In the genomic region with DNA sequence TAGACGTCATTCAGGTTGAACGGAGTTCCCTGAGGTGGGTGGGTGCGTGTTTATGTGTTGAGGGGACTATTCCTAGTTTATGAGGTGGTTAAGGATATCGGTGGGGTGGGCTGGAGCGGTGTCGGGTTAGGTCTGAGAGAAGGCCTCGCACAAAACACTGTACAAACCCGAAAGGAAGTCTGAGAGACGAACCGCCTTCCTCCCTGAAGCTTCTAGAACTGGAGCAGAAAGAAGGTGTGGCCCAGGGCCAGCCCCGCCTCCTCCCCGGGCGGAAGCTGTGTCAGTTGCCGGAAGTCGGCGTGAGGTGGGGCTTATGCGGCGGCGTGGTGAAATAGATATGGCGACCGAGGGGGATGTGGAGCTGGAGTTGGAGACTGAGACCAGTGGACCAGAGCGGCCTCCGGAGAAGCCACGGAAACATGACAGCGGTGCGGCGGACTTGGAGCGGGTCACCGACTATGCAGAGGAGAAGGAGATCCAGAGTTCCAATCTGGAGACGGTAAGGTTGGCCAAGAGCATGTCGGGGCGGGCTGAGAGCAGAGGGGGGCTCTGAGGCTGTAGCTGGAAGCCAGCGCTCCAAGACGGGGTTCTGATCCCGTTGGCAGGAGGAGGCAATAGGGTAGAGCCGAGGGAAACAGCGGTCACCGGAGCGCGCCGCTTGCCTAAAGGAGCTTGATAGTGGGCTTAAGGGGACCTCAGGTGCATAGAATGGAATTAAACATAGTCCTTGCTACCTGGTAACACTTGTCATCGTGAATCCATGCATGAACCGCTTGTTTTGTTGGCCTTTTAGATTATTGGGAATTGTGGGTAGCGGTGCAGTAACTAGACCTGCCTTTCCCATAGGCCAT, we compare ENCODE assay signal across 1 cellular context.
TF ChIP-seq lines count a peak whose summit lies in the region.

HYPK (plus strand) TSS at position 314 of the 851 bp plus-strand sequence; CDS start at position 338, 24 bp downstream.

TF ChIP-seq in GM12878, 131 proteins besides CTCF, POLR2A, EP300 and RAD21 (continued from another document and continues in another):
- TF ChIP-seq BCL3 (IDR thresholded peaks at IDR 0.05; ENCODE audit: borderline replicate concordance, insufficient read depth, low read depth, low read length, poor library complexity, severe bottlenecking) (peak; percentile 82), KDM1A (IDR thresholded peaks at IDR 0.05; ENCODE audit: borderline replicate concordance) (no peak), SREBF2 (IDR thresholded peaks at IDR 0.05; ENCODE audit: low read length) (0 out of 2 replicates have a peak, but pooled peaks have one; percentile 18), BMI1 (IDR thresholded peaks at IDR 0.05; ENCODE audit: borderline replicate concordance) (no peak), RBBP5 (conservative IDR thresholded peaks at IDR 0.05) (no peak), ZNF622 (IDR thresholded peaks at IDR 0.05) (no peak), CHD4 (IDR thresholded peaks at IDR 0.05) (no peak), CREM (IDR thresholded peaks at IDR 0.05; ENCODE audit: low read depth) (0 out of 2 replicates have a peak, but pooled peaks have one; percentile 52), CHD1 (IDR thresholded peaks at IDR 0.05; ENCODE audit: low read depth, low read length) (no peak), MXI1 (IDR thresholded peaks at IDR 0.05; ENCODE audit: low read depth, low read length) (peak; percentile 87), CBFB (IDR thresholded peaks at IDR 0.05; ENCODE audit: low read depth) (peak; percentile 60; the same call in 1 of the 2 replicates), ZBTB40 (IDR thresholded peaks at IDR 0.05; ENCODE audit: borderline replicate concordance) (peak; percentile 88), JUND (IDR thresholded peaks at IDR 0.05; ENCODE audit: low read depth, low read length) (no peak), NRF1 (conservative IDR thresholded peaks at IDR 0.05; ENCODE audit: low read depth, low read length) (no peak), HSF1 (IDR thresholded peaks at IDR 0.05; ENCODE audit: low read depth, low read length) (peak; percentile 96), FOS (IDR thresholded peaks at IDR 0.05; ENCODE audit: borderline replicate concordance, extremely low read depth, insufficient read length) (no peak), POLR2AphosphoS5 (IDR thresholded peaks at IDR 0.05; ENCODE audit: low read length) (peak; percentile 93), CBX5 (IDR thresholded peaks at IDR 0.05; ENCODE audit: low read depth) (no peak), ZSCAN29 (IDR thresholded peaks at IDR 0.05) (no peak), MEF2A (IDR thresholded peaks at IDR 0.05; ENCODE audit: insufficient read depth, low read depth, low read length) (no peak), RCOR1 (conservative IDR thresholded peaks at IDR 0.05; ENCODE audit: low read depth, low read length) (0 out of 2 replicates have a peak, but pooled peaks have one; percentile 77), SMARCA5 (IDR thresholded peaks at IDR 0.05) (no peak), NR2F1 (conservative IDR thresholded peaks at IDR 0.05) (no peak), MEF2B (IDR thresholded peaks at IDR 0.05; ENCODE audit: partially characterized antibody, poor library complexity, severe bottlenecking) (no peak), KLF5 (IDR thresholded peaks at IDR 0.05; ENCODE audit: partially characterized antibody) (peak; percentile 42), HDAC6 (IDR thresholded peaks at IDR 0.05; ENCODE audit: unreplicated experiment) (no peak), NFYA (IDR thresholded peaks at IDR 0.05; ENCODE audit: borderline replicate concordance, low read depth, low read length) (no peak), CREB1 (IDR thresholded peaks at IDR 0.05; ENCODE audit: low read depth) (peak; percentile 74), ZZZ3 (IDR thresholded peaks at IDR 0.05; ENCODE audit: control insufficient read depth, insufficient read length, low read depth) (no peak), MYC (IDR thresholded peaks at IDR 0.05; ENCODE audit: insufficient read depth, insufficient read length, insufficient replicate concordance, low read length, severe bottlenecking) (no peak), ZNF217 (IDR thresholded peaks at IDR 0.05) (no peak), YY1 (IDR thresholded peaks at IDR 0.05; ENCODE audit: low read depth, low read length) (peak; percentile 94), SP1 (IDR thresholded peaks at IDR 0.05; ENCODE audit: low read depth, low read length) (no peak), SREBF1 (IDR thresholded peaks at IDR 0.05; ENCODE audit: low read length) (no peak), ZBED1 (IDR thresholded peaks at IDR 0.05; ENCODE audit: borderline replicate concordance) (peak; percentile 67; the same call in 1 of the 2 replicates)
- TF ChIP-seq, protein P1, sequence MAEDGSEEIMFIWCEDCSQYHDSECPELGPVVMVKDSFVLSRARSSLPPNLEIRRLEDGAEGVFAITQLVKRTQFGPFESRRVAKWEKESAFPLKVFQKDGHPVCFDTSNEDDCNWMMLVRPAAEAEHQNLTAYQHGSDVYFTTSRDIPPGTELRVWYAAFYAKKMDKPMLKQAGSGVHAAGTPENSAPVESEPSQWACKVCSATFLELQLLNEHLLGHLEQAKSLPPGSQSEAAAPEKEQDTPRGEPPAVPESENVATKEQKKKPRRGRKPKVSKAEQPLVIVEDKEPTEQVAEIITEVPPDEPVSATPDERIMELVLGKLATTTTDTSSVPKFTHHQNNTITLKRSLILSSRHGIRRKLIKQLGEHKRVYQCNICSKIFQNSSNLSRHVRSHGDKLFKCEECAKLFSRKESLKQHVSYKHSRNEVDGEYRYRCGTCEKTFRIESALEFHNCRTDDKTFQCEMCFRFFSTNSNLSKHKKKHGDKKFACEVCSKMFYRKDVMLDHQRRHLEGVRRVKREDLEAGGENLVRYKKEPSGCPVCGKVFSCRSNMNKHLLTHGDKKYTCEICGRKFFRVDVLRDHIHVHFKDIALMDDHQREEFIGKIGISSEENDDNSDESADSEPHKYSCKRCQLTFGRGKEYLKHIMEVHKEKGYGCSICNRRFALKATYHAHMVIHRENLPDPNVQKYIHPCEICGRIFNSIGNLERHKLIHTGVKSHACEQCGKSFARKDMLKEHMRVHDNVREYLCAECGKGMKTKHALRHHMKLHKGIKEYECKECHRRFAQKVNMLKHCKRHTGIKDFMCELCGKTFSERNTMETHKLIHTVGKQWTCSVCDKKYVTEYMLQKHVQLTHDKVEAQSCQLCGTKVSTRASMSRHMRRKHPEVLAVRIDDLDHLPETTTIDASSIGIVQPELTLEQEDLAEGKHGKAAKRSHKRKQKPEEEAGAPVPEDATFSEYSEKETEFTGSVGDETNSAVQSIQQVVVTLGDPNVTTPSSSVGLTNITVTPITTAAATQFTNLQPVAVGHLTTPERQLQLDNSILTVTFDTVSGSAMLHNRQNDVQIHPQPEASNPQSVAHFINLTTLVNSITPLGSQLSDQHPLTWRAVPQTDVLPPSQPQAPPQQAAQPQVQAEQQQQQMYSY (CRISPR knock-in tag; IDR thresholded peaks at IDR 0.05) = no peak
- TF ChIP-seq, protein P2, sequence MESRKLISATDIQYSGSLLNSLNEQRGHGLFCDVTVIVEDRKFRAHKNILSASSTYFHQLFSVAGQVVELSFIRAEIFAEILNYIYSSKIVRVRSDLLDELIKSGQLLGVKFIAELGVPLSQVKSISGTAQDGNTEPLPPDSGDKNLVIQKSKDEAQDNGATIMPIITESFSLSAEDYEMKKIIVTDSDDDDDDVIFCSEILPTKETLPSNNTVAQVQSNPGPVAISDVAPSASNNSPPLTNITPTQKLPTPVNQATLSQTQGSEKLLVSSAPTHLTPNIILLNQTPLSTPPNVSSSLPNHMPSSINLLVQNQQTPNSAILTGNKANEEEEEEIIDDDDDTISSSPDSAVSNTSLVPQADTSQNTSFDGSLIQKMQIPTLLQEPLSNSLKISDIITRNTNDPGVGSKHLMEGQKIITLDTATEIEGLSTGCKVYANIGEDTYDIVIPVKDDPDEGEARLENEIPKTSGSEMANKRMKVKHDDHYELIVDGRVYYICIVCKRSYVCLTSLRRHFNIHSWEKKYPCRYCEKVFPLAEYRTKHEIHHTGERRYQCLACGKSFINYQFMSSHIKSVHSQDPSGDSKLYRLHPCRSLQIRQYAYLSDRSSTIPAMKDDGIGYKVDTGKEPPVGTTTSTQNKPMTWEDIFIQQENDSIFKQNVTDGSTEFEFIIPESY (IDR thresholded peaks at IDR 0.05) = no peak
- TF ChIP-seq, protein P3, sequence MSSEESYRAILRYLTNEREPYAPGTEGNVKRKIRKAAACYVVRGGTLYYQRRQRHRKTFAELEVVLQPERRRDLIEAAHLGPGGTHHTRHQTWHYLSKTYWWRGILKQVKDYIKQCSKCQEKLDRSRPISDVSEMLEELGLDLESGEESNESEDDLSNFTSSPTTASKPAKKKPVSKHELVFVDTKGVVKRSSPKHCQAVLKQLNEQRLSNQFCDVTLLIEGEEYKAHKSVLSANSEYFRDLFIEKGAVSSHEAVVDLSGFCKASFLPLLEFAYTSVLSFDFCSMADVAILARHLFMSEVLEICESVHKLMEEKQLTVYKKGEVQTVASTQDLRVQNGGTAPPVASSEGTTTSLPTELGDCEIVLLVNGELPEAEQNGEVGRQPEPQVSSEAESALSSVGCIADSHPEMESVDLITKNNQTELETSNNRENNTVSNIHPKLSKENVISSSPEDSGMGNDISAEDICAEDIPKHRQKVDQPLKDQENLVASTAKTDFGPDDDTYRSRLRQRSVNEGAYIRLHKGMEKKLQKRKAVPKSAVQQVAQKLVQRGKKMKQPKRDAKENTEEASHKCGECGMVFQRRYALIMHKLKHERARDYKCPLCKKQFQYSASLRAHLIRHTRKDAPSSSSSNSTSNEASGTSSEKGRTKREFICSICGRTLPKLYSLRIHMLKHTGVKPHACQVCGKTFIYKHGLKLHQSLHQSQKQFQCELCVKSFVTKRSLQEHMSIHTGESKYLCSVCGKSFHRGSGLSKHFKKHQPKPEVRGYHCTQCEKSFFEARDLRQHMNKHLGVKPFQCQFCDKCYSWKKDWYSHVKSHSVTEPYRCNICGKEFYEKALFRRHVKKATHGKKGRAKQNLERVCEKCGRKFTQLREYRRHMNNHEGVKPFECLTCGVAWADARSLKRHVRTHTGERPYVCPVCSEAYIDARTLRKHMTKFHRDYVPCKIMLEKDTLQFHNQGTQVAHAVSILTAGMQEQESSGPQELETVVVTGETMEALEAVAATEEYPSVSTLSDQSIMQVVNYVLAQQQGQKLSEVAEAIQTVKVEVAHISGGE (CRISPR knock-in tag; IDR thresholded peaks at IDR 0.05) = no peak
- TF ChIP-seq, protein P4, sequence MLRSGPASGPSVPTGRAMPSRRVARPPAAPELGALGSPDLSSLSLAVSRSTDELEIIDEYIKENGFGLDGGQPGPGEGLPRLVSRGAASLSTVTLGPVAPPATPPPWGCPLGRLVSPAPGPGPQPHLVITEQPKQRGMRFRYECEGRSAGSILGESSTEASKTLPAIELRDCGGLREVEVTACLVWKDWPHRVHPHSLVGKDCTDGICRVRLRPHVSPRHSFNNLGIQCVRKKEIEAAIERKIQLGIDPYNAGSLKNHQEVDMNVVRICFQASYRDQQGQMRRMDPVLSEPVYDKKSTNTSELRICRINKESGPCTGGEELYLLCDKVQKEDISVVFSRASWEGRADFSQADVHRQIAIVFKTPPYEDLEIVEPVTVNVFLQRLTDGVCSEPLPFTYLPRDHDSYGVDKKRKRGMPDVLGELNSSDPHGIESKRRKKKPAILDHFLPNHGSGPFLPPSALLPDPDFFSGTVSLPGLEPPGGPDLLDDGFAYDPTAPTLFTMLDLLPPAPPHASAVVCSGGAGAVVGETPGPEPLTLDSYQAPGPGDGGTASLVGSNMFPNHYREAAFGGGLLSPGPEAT (IDR thresholded peaks at IDR 0.05; ENCODE audit: low read depth) = peak; percentile 85
